Comparison of ENCODE assay signal across 8 cellular contexts in the genomic region with DNA sequence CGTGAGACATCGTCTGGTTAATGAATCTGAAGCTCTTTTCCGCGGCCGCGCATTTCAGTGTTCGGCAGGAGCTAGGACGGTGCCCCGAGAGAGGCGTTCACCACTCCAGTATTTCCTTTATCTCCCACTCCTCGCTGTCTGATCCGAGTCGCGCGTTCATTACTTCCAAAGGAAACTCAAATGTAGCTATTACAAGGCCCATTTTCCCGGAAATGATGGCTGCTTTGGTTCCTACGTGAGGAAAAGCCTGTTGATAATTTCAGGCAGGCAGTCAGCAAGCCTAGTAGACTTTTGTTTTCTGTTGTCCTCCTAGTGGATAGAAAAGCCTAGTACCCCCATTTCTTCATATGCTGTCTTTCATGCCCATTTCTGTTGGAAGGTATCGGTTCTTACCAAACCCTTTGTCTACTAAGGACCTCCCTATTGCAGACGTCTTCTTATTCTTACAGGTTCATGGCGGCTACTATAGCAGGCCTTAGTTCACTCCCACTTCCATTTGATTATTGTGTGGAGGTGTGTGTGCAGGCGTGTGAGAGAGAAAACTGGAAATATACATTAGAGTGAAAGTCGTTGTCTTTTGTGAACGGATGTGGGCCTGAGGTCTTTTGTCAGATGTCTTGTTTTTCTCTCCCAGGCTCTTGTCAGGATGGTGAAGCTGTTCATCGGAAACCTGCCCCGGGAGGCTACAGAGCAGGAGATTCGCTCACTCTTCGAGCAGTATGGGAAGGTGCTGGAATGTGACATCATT. TPM values are rescaled to one million over a fixed set of nuclear protein-coding genes. Genes with fewer than 3 reads are reported as not detected.
DNase-seq lines count a peak whose midpoint lies in the region; ATAC-seq, FAIRE-seq and TF ChIP-seq lines count a peak whose summit lies in the region.

No MANE protein-coding gene starts in this region.

- H3K4me3 Mint-ChIP-seq in activated CD8-positive, alpha-beta memory T cell treated with anti-CD3 and anti-CD28 coated beads, Interleukin-2, amount 10 ng/mL, durations not matched to agents 7 days and 5 days, result peak overlapping the region; percentile 87

- no peak for TF ChIP-seq CTCF in OCI-LY3 (IDR thresholded peaks at IDR 0.05; ENCODE audit: low read depth, low read length)
- no peak for TF ChIP-seq CTCF in bronchial epithelial cell (IDR thresholded peaks at IDR 0.05; ENCODE audit: insufficient read depth, low read length, severe bottlenecking)
- no peak for TF ChIP-seq CTCF in left lung (IDR thresholded peaks at IDR 0.05)

- H3K27ac ChIP-seq in OCI-LY3 (ENCODE audit: low read length) (peak overlapping the region; percentile 65), left lung (peak overlapping the region; percentile 88 to 92), subcutaneous abdominal adipose tissue (ENCODE audit: low read depth, low read length) (peak overlapping the region; percentile 97)

- H3K27me3 ChIP-seq in OCI-LY3 (ENCODE audit: low read depth, low read length) (no peaks in the 10 kb centered on the region), bronchial epithelial cell (ENCODE audit: control insufficient read depth, insufficient read depth, low read length) (no peaks in the 10 kb centered on the region), left lung (no peaks in the 10 kb centered on the region), subcutaneous abdominal adipose tissue (ENCODE audit: control insufficient read depth in 5 of 5, insufficient read depth in 4 of 5, low read length in 5 of 5) (no peaks in the 10 kb centered on the region)

- H2AFZ ChIP-seq in OCI-LY3 (ENCODE audit: low read depth, low read length), result no peak overlapping the region

- H3K79me2 ChIP-seq in OCI-LY3 (ENCODE audit: low read length), result peaks cover 97% of the 10 kb centered on the region

- no peak for FAIRE-seq in bronchial epithelial cell (lab: Jason Lieb, UNC)

- H3K36me3 ChIP-seq in OCI-LY3 (replicated peaks; ENCODE audit: low read depth, low read length) (peaks cover 61% of the 10 kb centered on the region), bronchial epithelial cell (ENCODE audit: control insufficient read depth, insufficient read depth, low read length) (peaks cover 15% of the 10 kb centered on the region), left lung (peaks cover 9 to 56% of the 10 kb centered on the region in 2 donors), subcutaneous abdominal adipose tissue (ENCODE audit: control insufficient read depth in 5 of 5, insufficient read depth in 5 of 5, low read length in 5 of 5) (peaks cover 9 to 39% (median 30%) of the 10 kb centered on the region in 5 donors)

- intact Hi-C loops in left lung (cut with DNase I), result no loop called here

- ATAC-seq in activated CD8-positive, alpha-beta memory T cell treated with anti-CD3 and anti-CD28 coated beads, Interleukin-2, amount 10 ng/mL, durations not matched to agents 7 days and 5 days, result no peak
- ATAC-seq in left lung (peak; percentile 4), HG02852 (IDR thresholded peaks at IDR 0.05; ENCODE audit: unreplicated experiment) (no peak)

- H3K27me3 Mint-ChIP-seq in activated CD8-positive, alpha-beta memory T cell treated with anti-CD3 and anti-CD28 coated beads, Interleukin-2, amount 10 ng/mL, durations not matched to agents 7 days and 5 days, result no peaks in the 10 kb centered on the region

- H3K4me2 ChIP-seq in OCI-LY3 (ENCODE audit: low read length), result peak overlapping the region; percentile 86

- peak; percentile 55 for DNase-seq in activated CD8-positive, alpha-beta memory T cell treated with anti-CD3 and anti-CD28 coated beads, Interleukin-2, amount 10 ng/mL, durations not matched to agents 7 days and 5 days
- no peak for DNase-seq in activated CD8-positive, alpha-beta memory T cell treated with anti-CD3 and anti-CD28 coated beads, Interleukin-2, amount 50 U/mL, for 48 hours
- DNase-seq in bronchial epithelial cell (ENCODE audit: low read depth) (peak; percentile 38), left lung (no peak), amniotic stem cell (lab: John Stamatoyannopoulos, UW) (no peak)

- peak overlapping the region; percentile 90 for H3K4me3 ChIP-seq in OCI-LY3 (ENCODE audit: low read length)
- H3K4me3 ChIP-seq in bronchial epithelial cell (ENCODE audit: low read depth, low read length), result peak overlapping the region; percentile 84
- peak overlapping the region; percentile 65 to 83 for H3K4me3 ChIP-seq in left lung
- peak overlapping the region; percentile 86 to 98 (median 94) for H3K4me3 ChIP-seq in subcutaneous abdominal adipose tissue (ENCODE audit: low read depth in 1 of 5, low read length in 5 of 5)

- H3K9me3 Mint-ChIP-seq in activated CD8-positive, alpha-beta memory T cell treated with anti-CD3 and anti-CD28 coated beads, Interleukin-2, amount 10 ng/mL, durations not matched to agents 7 days and 5 days (ENCODE audit: low read depth), result no peaks in the 10 kb centered on the region

- H3K4me1 ChIP-seq in OCI-LY3 (ENCODE audit: low read length) (peaks cover 42% of the 10 kb centered on the region), left lung (peaks cover 37 to 66% of the 10 kb centered on the region in 2 donors), subcutaneous abdominal adipose tissue (ENCODE audit: control insufficient read depth in 5 of 5, insufficient read depth in 5 of 5, low read length in 5 of 5) (peaks cover 14 to 62% (median 61%) of the 10 kb centered on the region in 5 donors)

- peaks cover 61% of the 10 kb centered on the region for H3K36me3 Mint-ChIP-seq in activated CD8-positive, alpha-beta memory T cell treated with anti-CD3 and anti-CD28 coated beads, Interleukin-2, amount 10 ng/mL, durations not matched to agents 7 days and 5 days

- H4K20me1 ChIP-seq in OCI-LY3 (ENCODE audit: insufficient read depth, low read length), result peaks cover 58% of the 10 kb centered on the region

- H3K4me1 Mint-ChIP-seq in activated CD8-positive, alpha-beta memory T cell treated with anti-CD3 and anti-CD28 coated beads, Interleukin-2, amount 10 ng/mL, durations not matched to agents 7 days and 5 days, result peaks cover 69% of the 10 kb centered on the region

- peak overlapping the region; percentile 97 for H3K27ac Mint-ChIP-seq in activated CD8-positive, alpha-beta memory T cell treated with anti-CD3 and anti-CD28 coated beads, Interleukin-2, amount 10 ng/mL, durations not matched to agents 7 days and 5 days

- H3K9ac ChIP-seq in OCI-LY3 (ENCODE audit: low read length), result peak overlapping the region; percentile 83
- H3K9ac ChIP-seq in subcutaneous abdominal adipose tissue (ENCODE audit: low read length in 5 of 5), result peak overlapping the region; percentile 75 to 99 (median 94)

- no peaks in the 10 kb centered on the region for H3K9me3 ChIP-seq in OCI-LY3 (ENCODE audit: insufficient read depth, low read length)
- H3K9me3 ChIP-seq in left lung, result no peaks in the 10 kb centered on the region
- H3K9me3 ChIP-seq in subcutaneous abdominal adipose tissue (ENCODE audit: control insufficient read depth in 5 of 5, low read length in 5 of 5), result no peaks in the 10 kb centered on the region

- CTCF ChIA-PET in activated CD8-positive, alpha-beta memory T cell treated with anti-CD3 and anti-CD28 coated beads, Interleukin-2, amount 10 ng/mL, durations not matched to agents 7 days and 5 days (lab: Charles Lee), result interaction anchor here (1.1 to 3.1 kb wide), 9 partner anchors 10 to 203 kb away, joined by 3 to 19 read pairs (median 6); partner anchors contain the start of genes DPP3, MRPL11, RBM14 and RBM4B

RNA-seq across cellular contexts. Expression of gene RBM4, which starts 0.7 kb away (rescaled TPM):
- total RNA-seq in activated CD8-positive, alpha-beta memory T cell treated with anti-CD3 and anti-CD28 coated beads, Interleukin-2, amount 10 ng/mL, durations not matched to agents 7 days and 5 days, result 100 to 1,000 TPM; 111 to 119 TPM
- total RNA-seq in bronchial epithelial cell (173 and 246 TPM in 2 replicates), left lung (100 to 1,000 TPM; 100 to 103 TPM)

RNA-seq across cellular contexts. Expression of gene RBM14, which starts 22.8 kb away (rescaled TPM):
- 100 to 1,000 TPM; 152 to 176 TPM for total RNA-seq in activated CD8-positive, alpha-beta memory T cell treated with anti-CD3 and anti-CD28 coated beads, Interleukin-2, amount 10 ng/mL, durations not matched to agents 7 days and 5 days
- total RNA-seq in bronchial epithelial cell, result 7.4 and 10.9 TPM in 2 replicates
- total RNA-seq in left lung, result 10 to 100 TPM; 64.2 to 89.1 TPM

RNA-seq across cellular contexts. Expression of gene RBM4B, which starts 38.4 kb away (rescaled TPM):
- 10 to 100 TPM; 14.7 to 20.9 TPM for total RNA-seq in activated CD8-positive, alpha-beta memory T cell treated with anti-CD3 and anti-CD28 coated beads, Interleukin-2, amount 10 ng/mL, durations not matched to agents 7 days and 5 days
- total RNA-seq in bronchial epithelial cell (13.4 and 15.7 TPM in 2 replicates), left lung (10 to 100 TPM; 15.8 to 16.1 TPM)

RNA-seq across cellular contexts. Expression of gene CCS, which starts 46.3 kb away (rescaled TPM):
- 10 to 100 TPM; 30.1 to 38.0 TPM for total RNA-seq in activated CD8-positive, alpha-beta memory T cell treated with anti-CD3 and anti-CD28 coated beads, Interleukin-2, amount 10 ng/mL, durations not matched to agents 7 days and 5 days
- total RNA-seq in bronchial epithelial cell (29.3 and 30.3 TPM in 2 replicates), left lung (10 to 100 TPM; 29.0 to 46.5 TPM)

RNA-seq across cellular contexts. Expression of gene CCDC87, which starts 46.4 kb away (rescaled TPM):
- total RNA-seq in activated CD8-positive, alpha-beta memory T cell treated with anti-CD3 and anti-CD28 coated beads, Interleukin-2, amount 10 ng/mL, durations not matched to agents 7 days and 5 days, result under 1 TPM in 1 of 2 experiments, not detected in 1; 0.12 TPM
- total RNA-seq in bronchial epithelial cell (under 0.01 TPM in 2 replicates), left lung (under 1 TPM; 0.39 to 0.44 TPM)

Comparison
In these comparisons a context has a peak if more than half of its experiments do, and no peak if none do; other contexts are left out.
1. DNase-seq: peak in activated CD8-positive, alpha-beta memory T cell treated with anti-CD3 and anti-CD28 coated beads, Interleukin-2, amount 10 ng/mL, durations not matched to agents 7 days and 5 days (single experiment) and bronchial epithelial cell (single experiment); none in activated CD8-positive, alpha-beta memory T cell treated with anti-CD3 and anti-CD28 coated beads, Interleukin-2, amount 50 U/mL, for 48 hours (single experiment), left lung (0 of 2) and amniotic stem cell (single experiment).
2. Peak in every context shown above with its lines, with median percentiles within 50 percentile points of each other: H3K27ac ChIP-seq and H3K4me3 ChIP-seq.